27 cellular contexts compared by ENCODE assay signal in the genomic region with DNA sequence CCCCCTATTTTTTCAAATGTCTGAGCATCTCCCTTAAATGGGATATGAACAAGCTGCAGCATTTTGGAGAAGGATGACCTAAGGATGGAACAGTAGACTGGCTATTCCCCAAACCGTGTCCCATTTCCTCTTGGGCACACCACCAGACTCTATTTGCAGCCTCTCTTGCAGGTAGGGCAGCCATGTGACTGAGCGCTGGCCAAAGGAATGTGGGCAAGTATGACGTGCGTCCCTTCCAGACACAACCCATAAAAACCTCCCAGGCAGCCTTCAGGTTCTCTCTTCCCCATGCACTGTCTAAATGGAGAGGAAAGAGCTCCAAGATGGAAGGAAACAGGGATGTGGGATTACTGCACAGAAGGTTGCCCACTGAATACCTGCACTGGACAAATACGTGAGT.
"Had no signal": no experiment of that assay in that cellular context is flagged by ENCODE, and none has a peak within 500 bp of the region (broad histone marks: within the 10 kb centered on the region; RNA-seq: fewer than 3 reads in every experiment).

No MANE protein-coding gene starts in this region.

- H3K27me3 Mint-ChIP-seq: stimulated activated naive CD8-positive, alpha-beta T cell treated with anti-CD3 and anti-CD28 coated beads, Interleukin-15, amount 100 ng/mL, for 72 hours had no signal

- H3K27ac Mint-ChIP-seq: stimulated activated effector memory CD8-positive, alpha-beta T cell treated with anti-CD3 and anti-CD28 coated beads, Interleukin-12 subunit alpha, Interleukin-12 subunit beta, amount 100 ng/mL, for 72 hours; stimulated activated memory B cell treated with anti-CD40 and anti-IgM and Interleukin-4, amounts not matched to agents 10 μg/mL and 1 μg/mL and 100 μg/mL, for 72 hours; stimulated activated naive B cell treated with anti-CD40 and anti-IgM and Interleukin-4, amounts not matched to agents 10 μg/mL and 1 μg/mL and 100 μg/mL, for 72 hours; stimulated activated naive CD8-positive, alpha-beta T cell treated with anti-CD3 and anti-CD28 coated beads, Interleukin-15, amount 100 ng/mL, for 72 hours; stimulated activated naive CD8-positive, alpha-beta T cell treated with anti-CD3 and anti-CD28 coated beads, Interleukin-15, Interleukin-2, amounts not matched to agents 100 ng/mL and 50 ng/mL, for 24 hours had no signal

- DNase-seq: stimulated activated CD4-positive, alpha-beta T cell treated with anti-CD3 and anti-CD28 coated beads, Interleukin-2, amount 100 ng/mL, for 48 hours; stimulated activated CD4-positive, alpha-beta T cell treated with anti-CD3 and anti-CD28 coated beads, Interleukin-4, amount 100 ng/mL, for 1 hour; stimulated activated CD4-positive, alpha-beta T cell treated with anti-CD3 and anti-CD28 coated beads, Interleukin-4, amount 100 ng/mL, for 24 hours; stimulated activated CD4-positive, alpha-beta T cell treated with anti-CD3 and anti-CD28 coated beads, Interleukin-4, amount 100 ng/mL, for 4 hours; stimulated activated CD8-positive, alpha-beta memory T cell treated with anti-CD3 and anti-CD28 coated beads, Interleukin-4, amount 100 ng/mL, for 48 hours; stimulated activated naive B cell treated with anti-CD40 and anti-IgM and Interleukin-4, amounts not matched to agents 10 μg/mL and 1 μg/mL and 100 μg/mL, for 72 hours; stimulated activated naive CD4-positive, alpha-beta T cell; stimulated activated naive CD4-positive, alpha-beta T cell treated with Interleukin-2 at 50 U/mL for 16 hours; stimulated activated naive CD8-positive, alpha-beta T cell treated with anti-CD3 and anti-CD28 coated beads, Interleukin-15, amount 100 ng/mL, for 72 hours; stimulated activated naive CD8-positive, alpha-beta T cell treated with anti-CD3 and anti-CD28 coated beads, Interleukin-15, Interleukin-2, amounts not matched to agents 100 U/mL and 50 U/mL, for 24 hours; stomach; substantia nigra; testis; thyroid gland; tibial artery; transverse colon; trophoblast cell; upper lobe of left lung; upper lobe of right lung; uterus had no signal

- H3K36me3 Mint-ChIP-seq: stimulated activated effector memory CD8-positive, alpha-beta T cell treated with anti-CD3 and anti-CD28 coated beads, Interleukin-12 subunit alpha, Interleukin-12 subunit beta, amount 100 ng/mL, for 72 hours; stimulated activated memory B cell treated with anti-CD40 and anti-IgM and Interleukin-4, amounts not matched to agents 10 μg/mL and 1 μg/mL and 100 μg/mL, for 72 hours; stimulated activated naive B cell treated with anti-CD40 and anti-IgM and Interleukin-4, amounts not matched to agents 10 μg/mL and 1 μg/mL and 100 μg/mL, for 72 hours had no signal

- H3K4me3 ChIP-seq: stomach, suprapubic skin, testis, thoracic aorta, thyroid gland, tibial artery, tibial nerve, transverse colon, upper lobe of left lung, upper lobe of right lung, uterus, vagina had no signal

- ATAC-seq: stimulated activated effector memory CD8-positive, alpha-beta T cell treated with anti-CD3 and anti-CD28 coated beads, Interleukin-12 subunit alpha, Interleukin-12 subunit beta, amount 100 ng/mL, for 72 hours; stimulated activated memory B cell treated with anti-CD40 and anti-IgM and Interleukin-4, amounts not matched to agents 10 μg/mL and 1 μg/mL and 100 μg/mL, for 72 hours; stimulated activated naive B cell treated with anti-CD40 and anti-IgM and Interleukin-4, amounts not matched to agents 10 μg/mL and 1 μg/mL and 100 μg/mL, for 72 hours; stimulated activated naive CD8-positive, alpha-beta T cell treated with anti-CD3 and anti-CD28 coated beads, Interleukin-15, amount 100 ng/mL, for 72 hours; stimulated activated naive CD8-positive, alpha-beta T cell treated with anti-CD3 and anti-CD28 coated beads, Interleukin-15, Interleukin-2, amounts not matched to agents 100 U/mL and 50 U/mL, for 24 hours; upper lobe of right lung had no signal

- H3K4me3 Mint-ChIP-seq: stimulated activated effector memory CD8-positive, alpha-beta T cell treated with anti-CD3 and anti-CD28 coated beads, Interleukin-12 subunit alpha, Interleukin-12 subunit beta, amount 100 ng/mL, for 72 hours; stimulated activated memory B cell treated with anti-CD40 and anti-IgM and Interleukin-4, amounts not matched to agents 10 μg/mL and 1 μg/mL and 100 μg/mL, for 72 hours; stimulated activated naive B cell treated with anti-CD40 and anti-IgM and Interleukin-4, amounts not matched to agents 10 μg/mL and 1 μg/mL and 100 μg/mL, for 72 hours; stimulated activated naive CD8-positive, alpha-beta T cell treated with anti-CD3 and anti-CD28 coated beads, Interleukin-15, amount 100 ng/mL, for 72 hours; stimulated activated naive CD8-positive, alpha-beta T cell treated with anti-CD3 and anti-CD28 coated beads, Interleukin-15, Interleukin-2, amounts not matched to agents 100 ng/mL and 50 ng/mL, for 24 hours had no signal

- H3K4me1 Mint-ChIP-seq: stimulated activated effector memory CD8-positive, alpha-beta T cell treated with anti-CD3 and anti-CD28 coated beads, Interleukin-12 subunit alpha, Interleukin-12 subunit beta, amount 100 ng/mL, for 72 hours; stimulated activated memory B cell treated with anti-CD40 and anti-IgM and Interleukin-4, amounts not matched to agents 10 μg/mL and 1 μg/mL and 100 μg/mL, for 72 hours; stimulated activated naive B cell treated with anti-CD40 and anti-IgM and Interleukin-4, amounts not matched to agents 10 μg/mL and 1 μg/mL and 100 μg/mL, for 72 hours; stimulated activated naive CD8-positive, alpha-beta T cell treated with anti-CD3 and anti-CD28 coated beads, Interleukin-15, amount 100 ng/mL, for 72 hours had no signal

- H3K9me3 Mint-ChIP-seq: stimulated activated effector memory CD8-positive, alpha-beta T cell treated with anti-CD3 and anti-CD28 coated beads, Interleukin-12 subunit alpha, Interleukin-12 subunit beta, amount 100 ng/mL, for 72 hours; stimulated activated memory B cell treated with anti-CD40 and anti-IgM and Interleukin-4, amounts not matched to agents 10 μg/mL and 1 μg/mL and 100 μg/mL, for 72 hours; stimulated activated naive B cell treated with anti-CD40 and anti-IgM and Interleukin-4, amounts not matched to agents 10 μg/mL and 1 μg/mL and 100 μg/mL, for 72 hours; stimulated activated naive CD8-positive, alpha-beta T cell treated with anti-CD3 and anti-CD28 coated beads, Interleukin-15, amount 100 ng/mL, for 72 hours; stimulated activated naive CD8-positive, alpha-beta T cell treated with anti-CD3 and anti-CD28 coated beads, Interleukin-15, Interleukin-2, amounts not matched to agents 100 ng/mL and 50 ng/mL, for 24 hours had no signal
